ENCODE assay signal across 18 cellular contexts in genomic region chr16:63744077-63744874, GRCh38.
"Had no signal": no experiment of that assay in that cellular context is flagged by ENCODE, and none has a peak within 500 bp of the region (broad histone marks: within the 10 kb centered on the region; RNA-seq: fewer than 3 reads in every experiment).

No MANE protein-coding gene starts in this region.

- H3K27ac Mint-ChIP-seq: activated CD8-positive, alpha-beta T cell treated with anti-CD3 and anti-CD28 coated beads, Interleukin-2, amount 10 ng/mL, durations not matched to agents 7 days and 5 days; activated naive CD4-positive, alpha-beta T cell treated with anti-CD3 and anti-CD28 coated beads, Interleukin-2, amount 50 U/mL, for 72 hours; immature natural killer cell; memory B cell; stimulated activated naive CD8-positive, alpha-beta T cell treated with anti-CD3 and anti-CD28 coated beads, Interleukin-15, Interleukin-2, amounts not matched to agents 100 ng/mL and 50 ng/mL, for 24 hours had no signal

- ATAC-seq: activated CD8-positive, alpha-beta T cell treated with anti-CD3 and anti-CD28 coated beads, Interleukin-2, amount 10 ng/mL, durations not matched to agents 7 days and 5 days; activated naive CD4-positive, alpha-beta T cell treated with anti-CD3 and anti-CD28 coated beads, Interleukin-2, amount 50 U/mL, for 72 hours had no signal

- H3K9me3 ChIP-seq: adrenal gland, ascending aorta, esophagus squamous epithelium, SK-N-SH, thyroid gland had no signal

- H3K4me1 Mint-ChIP-seq: immature natural killer cell, memory B cell had no signal

- H3K36me3 Mint-ChIP-seq: immature natural killer cell, memory B cell had no signal

- H3K4me3 Mint-ChIP-seq: activated CD8-positive, alpha-beta T cell treated with anti-CD3 and anti-CD28 coated beads, Interleukin-2, amount 10 ng/mL, durations not matched to agents 7 days and 5 days; immature natural killer cell; memory B cell; stimulated activated naive CD8-positive, alpha-beta T cell treated with anti-CD3 and anti-CD28 coated beads, Interleukin-15, Interleukin-2, amounts not matched to agents 100 ng/mL and 50 ng/mL, for 24 hours had no signal

- H3K27ac ChIP-seq: adrenal gland, ascending aorta, coronary artery, esophagus squamous epithelium, thyroid gland, VCaP had no signal

- H3K4me1 ChIP-seq: adrenal gland, ascending aorta, esophagus squamous epithelium, thyroid gland had no signal

- H3K4me3 ChIP-seq: adrenal gland, ascending aorta, coronary artery, esophagus squamous epithelium, thyroid gland had no signal

- H3K27me3 Mint-ChIP-seq: memory B cell; stimulated activated naive CD8-positive, alpha-beta T cell treated with anti-CD3 and anti-CD28 coated beads, Interleukin-15, Interleukin-2, amounts not matched to agents 100 ng/mL and 50 ng/mL, for 24 hours had no signal

- H3K27me3 ChIP-seq: adrenal gland, ascending aorta, esophagus squamous epithelium, thyroid gland had no signal

- DNase-seq: activated CD4-positive, alpha-beta T cell treated with anti-CD3 and anti-CD28 coated beads, Interleukin-2, amount 50 U/mL, for 1 hour; activated CD4-positive, CD25-positive, alpha-beta regulatory T cell treated with anti-CD3 and anti-CD28 coated beads, Interleukin-2, amount 50 U/mL, for 72 hours; activated CD8-positive, alpha-beta T cell treated with anti-CD3 and anti-CD28 coated beads, Interleukin-2, amount 10 ng/mL, durations not matched to agents 7 days and 5 days; activated T-cell treated with anti-CD3 and anti-CD28 coated beads, Interleukin-2, amount 50 U/mL, for 1 hour; adrenal gland; esophagus squamous epithelium; immature natural killer cell; kidney glomerular epithelial cell; retina; SK-N-SH; stimulated activated CD4-positive, alpha-beta T cell treated with anti-CD3 and anti-CD28 coated beads, Interleukin-4, amount 100 ng/mL, for 24 hours; thyroid gland had no signal

- H3K36me3 ChIP-seq: adrenal gland, ascending aorta, esophagus squamous epithelium, thyroid gland had no signal
